1 cellular context compared by ENCODE assay signal in the genomic region with DNA sequence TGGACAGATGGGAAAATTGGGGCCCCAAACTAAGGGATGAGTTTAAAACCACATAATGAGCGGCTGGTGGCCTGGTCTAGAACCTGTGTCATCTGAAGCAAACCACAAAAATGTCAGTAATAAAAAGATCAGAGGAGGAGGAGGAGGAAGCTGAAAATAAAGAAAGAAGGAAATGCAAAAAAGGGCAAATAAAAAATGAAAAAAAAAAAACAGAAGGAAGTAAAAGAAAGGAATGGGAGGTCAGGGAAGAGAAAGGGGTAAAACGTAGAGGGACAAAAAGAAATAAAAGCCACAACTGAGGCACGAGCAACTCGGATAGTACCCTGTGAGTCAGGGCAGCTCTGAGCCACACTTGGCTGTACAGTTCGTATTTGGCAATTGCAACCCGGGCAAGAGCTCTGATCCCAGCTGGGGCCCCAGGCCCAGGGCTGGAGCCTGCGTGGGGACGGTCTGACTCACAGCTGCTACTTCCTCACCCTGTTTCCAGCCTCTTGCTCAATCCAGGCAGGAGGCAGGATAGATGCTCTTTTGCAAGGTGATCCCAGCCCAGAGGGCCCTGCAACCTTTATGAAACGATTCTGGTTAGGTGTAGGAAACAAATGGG.
TF ChIP-seq lines count a peak whose summit lies in the region.

No MANE protein-coding gene starts in this region.

TF ChIP-seq in HepG2, 621 proteins besides CTCF, POLR2A, EP300 and RAD21 (continued from another document and continues in another):
- TF ChIP-seq MAFK (conservative IDR thresholded peaks at IDR 0.05 in 1 of 2, IDR thresholded peaks at IDR 0.05 in 1 of 2; ENCODE audit: low read length in 2 of 2): no peak
- TF ChIP-seq, protein P1, sequence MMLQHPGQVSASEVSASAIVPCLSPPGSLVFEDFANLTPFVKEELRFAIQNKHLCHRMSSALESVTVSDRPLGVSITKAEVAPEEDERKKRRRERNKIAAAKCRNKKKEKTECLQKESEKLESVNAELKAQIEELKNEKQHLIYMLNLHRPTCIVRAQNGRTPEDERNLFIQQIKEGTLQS (CRISPR knock-in tag; IDR thresholded peaks at IDR 0.05): peak; percentile 76; the same call in 1 of the 2 replicates
- TF ChIP-seq ZNF180 (CRISPR knock-in tag; IDR thresholded peaks at IDR 0.05; ENCODE audit: borderline replicate concordance, low read depth): no peak
- no peak for TF ChIP-seq ARNTL (CRISPR knock-in tag; IDR thresholded peaks at IDR 0.05)
- TF ChIP-seq ZNF572 (CRISPR knock-in tag; IDR thresholded peaks at IDR 0.05): no peak
- TF ChIP-seq SP4 (CRISPR knock-in tag; IDR thresholded peaks at IDR 0.05): no peak
- peak; percentile 75 for TF ChIP-seq ELF1 (CRISPR knock-in tag; IDR thresholded peaks at IDR 0.05)
- TF ChIP-seq ZNF253 (CRISPR knock-in tag; IDR thresholded peaks at IDR 0.05; ENCODE audit: borderline replicate concordance): no peak
- TF ChIP-seq, protein P2, sequence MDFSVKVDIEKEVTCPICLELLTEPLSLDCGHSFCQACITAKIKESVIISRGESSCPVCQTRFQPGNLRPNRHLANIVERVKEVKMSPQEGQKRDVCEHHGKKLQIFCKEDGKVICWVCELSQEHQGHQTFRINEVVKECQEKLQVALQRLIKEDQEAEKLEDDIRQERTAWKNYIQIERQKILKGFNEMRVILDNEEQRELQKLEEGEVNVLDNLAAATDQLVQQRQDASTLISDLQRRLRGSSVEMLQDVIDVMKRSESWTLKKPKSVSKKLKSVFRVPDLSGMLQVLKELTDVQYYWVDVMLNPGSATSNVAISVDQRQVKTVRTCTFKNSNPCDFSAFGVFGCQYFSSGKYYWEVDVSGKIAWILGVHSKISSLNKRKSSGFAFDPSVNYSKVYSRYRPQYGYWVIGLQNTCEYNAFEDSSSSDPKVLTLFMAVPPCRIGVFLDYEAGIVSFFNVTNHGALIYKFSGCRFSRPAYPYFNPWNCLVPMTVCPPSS (IDR thresholded peaks at IDR 0.05): no peak
- TF ChIP-seq, protein P3, sequence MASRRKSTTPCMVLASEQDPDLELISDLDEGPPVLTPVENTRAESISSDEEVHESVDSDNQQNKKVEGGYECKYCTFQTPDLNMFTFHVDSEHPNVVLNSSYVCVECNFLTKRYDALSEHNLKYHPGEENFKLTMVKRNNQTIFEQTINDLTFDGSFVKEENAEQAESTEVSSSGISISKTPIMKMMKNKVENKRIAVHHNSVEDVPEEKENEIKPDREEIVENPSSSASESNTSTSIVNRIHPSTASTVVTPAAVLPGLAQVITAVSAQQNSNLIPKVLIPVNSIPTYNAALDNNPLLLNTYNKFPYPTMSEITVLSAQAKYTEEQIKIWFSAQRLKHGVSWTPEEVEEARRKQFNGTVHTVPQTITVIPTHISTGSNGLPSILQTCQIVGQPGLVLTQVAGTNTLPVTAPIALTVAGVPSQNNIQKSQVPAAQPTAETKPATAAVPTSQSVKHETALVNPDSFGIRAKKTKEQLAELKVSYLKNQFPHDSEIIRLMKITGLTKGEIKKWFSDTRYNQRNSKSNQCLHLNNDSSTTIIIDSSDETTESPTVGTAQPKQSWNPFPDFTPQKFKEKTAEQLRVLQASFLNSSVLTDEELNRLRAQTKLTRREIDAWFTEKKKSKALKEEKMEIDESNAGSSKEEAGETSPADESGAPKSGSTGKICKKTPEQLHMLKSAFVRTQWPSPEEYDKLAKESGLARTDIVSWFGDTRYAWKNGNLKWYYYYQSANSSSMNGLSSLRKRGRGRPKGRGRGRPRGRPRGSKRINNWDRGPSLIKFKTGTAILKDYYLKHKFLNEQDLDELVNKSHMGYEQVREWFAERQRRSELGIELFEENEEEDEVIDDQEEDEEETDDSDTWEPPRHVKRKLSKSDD (CRISPR knock-in tag; IDR thresholded peaks at IDR 0.05; ENCODE audit: low read depth): no peak
- no peak for TF ChIP-seq ZNF775 (CRISPR knock-in tag; IDR thresholded peaks at IDR 0.05; ENCODE audit: borderline replicate concordance)
- no peak for TF ChIP-seq ZNF3 (CRISPR knock-in tag; IDR thresholded peaks at IDR 0.05)
- TF ChIP-seq ZNF709 (CRISPR knock-in tag; IDR thresholded peaks at IDR 0.05): no peak
- TF ChIP-seq SCMH1 (CRISPR knock-in tag; IDR thresholded peaks at IDR 0.05; ENCODE audit: borderline replicate concordance): no peak
- TF ChIP-seq, protein P4, sequence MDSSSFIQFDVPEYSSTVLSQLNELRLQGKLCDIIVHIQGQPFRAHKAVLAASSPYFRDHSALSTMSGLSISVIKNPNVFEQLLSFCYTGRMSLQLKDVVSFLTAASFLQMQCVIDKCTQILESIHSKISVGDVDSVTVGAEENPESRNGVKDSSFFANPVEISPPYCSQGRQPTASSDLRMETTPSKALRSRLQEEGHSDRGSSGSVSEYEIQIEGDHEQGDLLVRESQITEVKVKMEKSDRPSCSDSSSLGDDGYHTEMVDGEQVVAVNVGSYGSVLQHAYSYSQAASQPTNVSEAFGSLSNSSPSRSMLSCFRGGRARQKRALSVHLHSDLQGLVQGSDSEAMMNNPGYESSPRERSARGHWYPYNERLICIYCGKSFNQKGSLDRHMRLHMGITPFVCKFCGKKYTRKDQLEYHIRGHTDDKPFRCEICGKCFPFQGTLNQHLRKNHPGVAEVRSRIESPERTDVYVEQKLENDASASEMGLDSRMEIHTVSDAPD (CRISPR knock-in tag; IDR thresholded peaks at IDR 0.05): no peak
- TF ChIP-seq RELA (CRISPR knock-in tag; IDR thresholded peaks at IDR 0.05): no peak
- TF ChIP-seq ZNF891 (CRISPR knock-in tag; IDR thresholded peaks at IDR 0.05): no peak; the same call in 1 of the 2 replicates
- TF ChIP-seq IKZF4 (CRISPR knock-in tag; IDR thresholded peaks at IDR 0.05; ENCODE audit: borderline replicate concordance, low read depth, not compliant biosample characterization): no peak
- TF ChIP-seq TCF12 (IDR thresholded peaks at IDR 0.05): no peak
- TF ChIP-seq TCF12 (CRISPR knock-in tag; IDR thresholded peaks at IDR 0.05): 0 out of 2 replicates have a peak, but pooled peaks have one; percentile 45
- TF ChIP-seq KLF6 (CRISPR knock-in tag; IDR thresholded peaks at IDR 0.05): peak; percentile 55; the same call in 1 of the 2 replicates
- TF ChIP-seq CC2D1A (CRISPR knock-in tag; IDR thresholded peaks at IDR 0.05): no peak
- peak; percentile 63; the same call in 1 of the 2 replicates for TF ChIP-seq ZNF337 (CRISPR knock-in tag; IDR thresholded peaks at IDR 0.05; ENCODE audit: borderline replicate concordance, low read depth)
- TF ChIP-seq CAMTA2 (CRISPR knock-in tag; IDR thresholded peaks at IDR 0.05; ENCODE audit: borderline replicate concordance): no peak
- TF ChIP-seq, protein P5, sequence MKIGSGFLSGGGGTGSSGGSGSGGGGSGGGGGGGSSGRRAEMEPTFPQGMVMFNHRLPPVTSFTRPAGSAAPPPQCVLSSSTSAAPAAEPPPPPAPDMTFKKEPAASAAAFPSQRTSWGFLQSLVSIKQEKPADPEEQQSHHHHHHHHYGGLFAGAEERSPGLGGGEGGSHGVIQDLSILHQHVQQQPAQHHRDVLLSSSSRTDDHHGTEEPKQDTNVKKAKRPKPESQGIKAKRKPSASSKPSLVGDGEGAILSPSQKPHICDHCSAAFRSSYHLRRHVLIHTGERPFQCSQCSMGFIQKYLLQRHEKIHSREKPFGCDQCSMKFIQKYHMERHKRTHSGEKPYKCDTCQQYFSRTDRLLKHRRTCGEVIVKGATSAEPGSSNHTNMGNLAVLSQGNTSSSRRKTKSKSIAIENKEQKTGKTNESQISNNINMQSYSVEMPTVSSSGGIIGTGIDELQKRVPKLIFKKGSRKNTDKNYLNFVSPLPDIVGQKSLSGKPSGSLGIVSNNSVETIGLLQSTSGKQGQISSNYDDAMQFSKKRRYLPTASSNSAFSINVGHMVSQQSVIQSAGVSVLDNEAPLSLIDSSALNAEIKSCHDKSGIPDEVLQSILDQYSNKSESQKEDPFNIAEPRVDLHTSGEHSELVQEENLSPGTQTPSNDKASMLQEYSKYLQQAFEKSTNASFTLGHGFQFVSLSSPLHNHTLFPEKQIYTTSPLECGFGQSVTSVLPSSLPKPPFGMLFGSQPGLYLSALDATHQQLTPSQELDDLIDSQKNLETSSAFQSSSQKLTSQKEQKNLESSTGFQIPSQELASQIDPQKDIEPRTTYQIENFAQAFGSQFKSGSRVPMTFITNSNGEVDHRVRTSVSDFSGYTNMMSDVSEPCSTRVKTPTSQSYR (CRISPR knock-in tag; IDR thresholded peaks at IDR 0.05; ENCODE audit: borderline replicate concordance): no peak
- TF ChIP-seq NFKBIZ (CRISPR knock-in tag; IDR thresholded peaks at IDR 0.05): no peak
- TF ChIP-seq, protein P6, sequence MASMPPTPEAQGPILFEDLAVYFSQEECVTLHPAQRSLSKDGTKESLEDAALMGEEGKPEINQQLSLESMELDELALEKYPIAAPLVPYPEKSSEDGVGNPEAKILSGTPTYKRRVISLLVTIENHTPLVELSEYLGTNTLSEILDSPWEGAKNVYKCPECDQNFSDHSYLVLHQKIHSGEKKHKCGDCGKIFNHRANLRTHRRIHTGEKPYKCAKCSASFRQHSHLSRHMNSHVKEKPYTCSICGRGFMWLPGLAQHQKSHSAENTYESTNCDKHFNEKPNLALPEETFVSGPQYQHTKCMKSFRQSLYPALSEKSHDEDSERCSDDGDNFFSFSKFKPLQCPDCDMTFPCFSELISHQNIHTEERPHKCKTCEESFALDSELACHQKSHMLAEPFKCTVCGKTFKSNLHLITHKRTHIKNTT (CRISPR knock-in tag; IDR thresholded peaks at IDR 0.05): no peak
- TF ChIP-seq ZNF605 (CRISPR knock-in tag; IDR thresholded peaks at IDR 0.05): no peak
- 0 out of 2 replicates have a peak, but pooled peaks have one; percentile 43 for TF ChIP-seq ZNF33B (CRISPR knock-in tag; IDR thresholded peaks at IDR 0.05)
- peak; percentile 98 for TF ChIP-seq FOSL2 (CRISPR knock-in tag; IDR thresholded peaks at IDR 0.05)
- TF ChIP-seq MXI1 (IDR thresholded peaks at IDR 0.05; ENCODE audit: borderline replicate concordance, low read depth, low read length): peak; percentile 20; the same call in 1 of the 3 replicates
- TF ChIP-seq, protein P7, sequence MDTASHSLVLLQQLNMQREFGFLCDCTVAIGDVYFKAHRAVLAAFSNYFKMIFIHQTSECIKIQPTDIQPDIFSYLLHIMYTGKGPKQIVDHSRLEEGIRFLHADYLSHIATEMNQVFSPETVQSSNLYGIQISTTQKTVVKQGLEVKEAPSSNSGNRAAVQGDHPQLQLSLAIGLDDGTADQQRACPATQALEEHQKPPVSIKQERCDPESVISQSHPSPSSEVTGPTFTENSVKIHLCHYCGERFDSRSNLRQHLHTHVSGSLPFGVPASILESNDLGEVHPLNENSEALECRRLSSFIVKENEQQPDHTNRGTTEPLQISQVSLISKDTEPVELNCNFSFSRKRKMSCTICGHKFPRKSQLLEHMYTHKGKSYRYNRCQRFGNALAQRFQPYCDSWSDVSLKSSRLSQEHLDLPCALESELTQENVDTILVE (CRISPR knock-in tag; IDR thresholded peaks at IDR 0.05): 0 out of 2 replicates have a peak, but pooled peaks have one; percentile 32
- TF ChIP-seq ZNF780A (CRISPR knock-in tag; IDR thresholded peaks at IDR 0.05): no peak
- TF ChIP-seq, protein P8, sequence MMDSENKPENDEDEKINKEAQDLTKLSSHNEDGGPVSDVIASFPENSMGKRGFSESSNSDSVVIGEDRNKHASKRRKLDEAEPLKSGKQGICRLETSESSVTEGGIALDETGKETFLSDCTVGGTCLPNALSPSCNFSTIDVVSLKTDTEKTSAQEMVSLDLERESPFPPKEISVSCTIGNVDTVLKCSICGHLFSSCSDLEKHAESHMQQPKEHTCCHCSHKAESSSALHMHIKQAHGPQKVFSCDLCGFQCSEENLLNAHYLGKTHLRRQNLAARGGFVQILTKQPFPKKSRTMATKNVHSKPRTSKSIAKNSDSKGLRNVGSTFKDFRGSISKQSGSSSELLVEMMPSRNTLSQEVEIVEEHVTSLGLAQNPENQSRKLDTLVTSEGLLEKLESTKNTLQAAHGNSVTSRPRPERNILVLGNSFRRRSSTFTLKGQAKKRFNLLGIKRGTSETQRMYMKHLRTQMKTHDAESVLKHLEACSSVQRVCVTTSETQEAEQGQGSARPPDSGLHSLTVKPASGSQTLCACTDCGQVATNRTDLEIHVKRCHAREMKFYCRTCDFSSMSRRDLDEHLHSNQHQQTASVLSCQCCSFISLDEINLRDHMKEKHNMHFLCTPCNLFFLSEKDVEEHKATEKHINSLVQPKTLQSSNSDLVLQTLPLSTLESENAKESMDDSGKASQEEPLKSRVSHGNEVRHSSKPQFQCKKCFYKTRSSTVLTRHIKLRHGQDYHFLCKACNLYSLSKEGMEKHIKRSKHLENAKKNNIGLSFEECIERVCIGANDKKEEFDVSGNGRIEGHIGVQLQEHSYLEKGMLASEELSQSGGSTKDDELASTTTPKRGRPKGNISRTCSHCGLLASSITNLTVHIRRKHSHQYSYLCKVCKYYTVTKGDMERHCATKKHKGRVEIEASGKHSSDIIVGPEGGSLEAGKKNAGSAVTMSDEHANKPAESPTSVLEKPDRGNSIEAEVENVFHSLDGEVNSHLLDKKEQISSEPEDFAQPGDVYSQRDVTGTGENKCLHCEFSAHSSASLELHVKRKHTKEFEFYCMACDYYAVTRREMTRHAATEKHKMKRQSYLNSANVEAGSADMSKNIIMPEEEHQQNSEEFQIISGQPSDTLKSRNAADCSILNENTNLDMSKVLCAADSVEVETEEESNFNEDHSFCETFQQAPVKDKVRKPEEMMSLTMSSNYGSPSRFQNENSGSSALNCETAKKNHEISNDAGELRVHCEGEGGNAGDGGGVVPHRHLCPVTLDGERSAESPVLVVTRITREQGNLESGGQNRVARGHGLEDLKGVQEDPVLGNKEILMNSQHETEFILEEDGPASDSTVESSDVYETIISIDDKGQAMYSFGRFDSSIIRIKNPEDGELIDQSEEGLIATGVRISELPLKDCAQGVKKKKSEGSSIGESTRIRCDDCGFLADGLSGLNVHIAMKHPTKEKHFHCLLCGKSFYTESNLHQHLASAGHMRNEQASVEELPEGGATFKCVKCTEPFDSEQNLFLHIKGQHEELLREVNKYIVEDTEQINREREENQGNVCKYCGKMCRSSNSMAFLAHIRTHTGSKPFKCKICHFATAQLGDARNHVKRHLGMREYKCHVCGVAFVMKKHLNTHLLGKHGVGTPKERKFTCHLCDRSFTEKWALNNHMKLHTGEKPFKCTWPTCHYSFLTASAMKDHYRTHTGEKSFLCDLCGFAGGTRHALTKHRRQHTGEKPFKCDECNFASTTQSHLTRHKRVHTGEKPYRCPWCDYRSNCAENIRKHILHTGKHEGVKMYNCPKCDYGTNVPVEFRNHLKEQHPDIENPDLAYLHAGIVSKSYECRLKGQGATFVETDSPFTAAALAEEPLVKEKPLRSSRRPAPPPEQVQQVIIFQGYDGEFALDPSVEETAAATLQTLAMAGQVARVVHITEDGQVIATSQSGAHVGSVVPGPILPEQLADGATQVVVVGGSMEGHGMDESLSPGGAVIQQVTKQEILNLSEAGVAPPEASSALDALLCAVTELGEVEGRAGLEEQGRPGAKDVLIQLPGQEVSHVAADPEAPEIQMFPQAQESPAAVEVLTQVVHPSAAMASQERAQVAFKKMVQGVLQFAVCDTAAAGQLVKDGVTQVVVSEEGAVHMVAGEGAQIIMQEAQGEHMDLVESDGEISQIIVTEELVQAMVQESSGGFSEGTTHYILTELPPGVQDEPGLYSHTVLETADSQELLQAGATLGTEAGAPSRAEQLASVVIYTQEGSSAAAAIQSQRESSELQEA (CRISPR knock-in tag; IDR thresholded peaks at IDR 0.05; ENCODE audit: not compliant biosample characterization): peak; percentile 32
- TF ChIP-seq ZMAT3 (CRISPR knock-in tag; conservative IDR thresholded peaks at IDR 0.05): no peak
- TF ChIP-seq ZNF7 (CRISPR knock-in tag; IDR thresholded peaks at IDR 0.05): no peak
- TF ChIP-seq WIZ (CRISPR knock-in tag; IDR thresholded peaks at IDR 0.05): no peak
- no peak for TF ChIP-seq ZFP41 (CRISPR knock-in tag; IDR thresholded peaks at IDR 0.05; ENCODE audit: borderline replicate concordance)
